In genomic region chr11:64566915-64567882, GRCh38 we compare ENCODE assay signal across 10 cellular contexts. TPM values are rescaled to one million over a fixed set of nuclear protein-coding genes. Genes with fewer than 3 reads are reported as not detected.
DNase-seq lines count a peak whose midpoint lies in the region; ATAC-seq and TF ChIP-seq lines count a peak whose summit lies in the region.
"Had no signal": no experiment of that assay in that cellular context is flagged by ENCODE, and none has a peak within 500 bp of the region (broad histone marks: within the 10 kb centered on the region; RNA-seq: fewer than 3 reads in every experiment).

No MANE protein-coding gene starts in this region.

- intact Hi-C loops in activated T-helper 2 cell treated with anti-CD3 and anti-CD28 coated beads, Interferon-gamma antibody, Interleukin-2, Interleukin-4, amounts not matched to agents 10 μg/mL and 5 μg/mL and 100 μg/mL, durations not matched to agents 14 hours and 24 hours and 36 hours (cut with micrococcal nuclease), result no loop called here
- intact Hi-C loops in testis (cut with DNase I; ENCODE audit: low total_unique reads), result no loop called here

- TF ChIP-seq POLR2A in testis (IDR thresholded peaks at IDR 0.05), result no peak

- WGBS in testis, 2 donors, result 64 to 68% methylated on average over 11 to 30 of the region's 30 CpGs

- H3K4me1 Mint-ChIP-seq in activated T-helper 2 cell treated with anti-CD3 and anti-CD28 coated beads, Interferon-gamma antibody, Interleukin-2, Interleukin-4, amounts not matched to agents 10 μg/mL and 5 μg/mL and 100 μg/mL, durations not matched to agents 14 hours and 24 hours and 36 hours (ENCODE audit: low read depth), result peaks cover 4% of the 10 kb centered on the region

- no peak overlapping the region for H3K4me3 Mint-ChIP-seq in activated T-helper 2 cell treated with anti-CD3 and anti-CD28 coated beads, Interferon-gamma antibody, Interleukin-2, Interleukin-4, amounts not matched to agents 10 μg/mL and 5 μg/mL and 100 μg/mL, durations not matched to agents 14 hours and 24 hours and 36 hours (ENCODE audit: low read depth)
- H3K4me3 Mint-ChIP-seq: activated naive CD8-positive, alpha-beta T cell treated with anti-CD3 and anti-CD28 coated beads, Interleukin-2, amount 50 U/mL, for 24 hours had no signal

- H3K4me1 ChIP-seq in testis, result peaks cover 24% of the 10 kb centered on the region

- DNase-seq in activated naive CD4-positive, alpha-beta T cell treated with anti-CD3 and anti-CD28 coated beads, Interleukin-2, amount 50 U/mL, for 72 hours (ENCODE audit: low spot score in 2 of 2), result no peak
- no peak for DNase-seq in activated naive CD4-positive, alpha-beta T cell treated with Interleukin-2 at 50 U/mL for 16 hours
- no peak for DNase-seq in activated T-helper 2 cell treated with anti-CD3 and anti-CD28 coated beads, Interferon-gamma antibody, Interleukin-2, Interleukin-4, amounts not matched to agents 10 μg/mL and 5 μg/mL and 100 μg/mL, durations not matched to agents 14 hours and 24 hours and 36 hours (ENCODE audit: low spot score)
- no peak for DNase-seq in left lobe of liver (ENCODE audit: low spot score)
- no peak for DNase-seq in testis
- no peak for DNase-seq in putamen (ENCODE audit: low spot score)

- peak overlapping the region; percentile 8 to 84 for H3K27ac Mint-ChIP-seq in activated naive CD4-positive, alpha-beta T cell treated with anti-CD3 and anti-CD28 coated beads, Interleukin-2, amount 50 U/mL, for 72 hours
- H3K27ac Mint-ChIP-seq in activated T-helper 2 cell treated with anti-CD3 and anti-CD28 coated beads, Interferon-gamma antibody, Interleukin-2, Interleukin-4, amounts not matched to agents 10 μg/mL and 5 μg/mL and 100 μg/mL, durations not matched to agents 14 hours and 24 hours and 36 hours, result peak overlapping the region; percentile 24
- H3K27ac Mint-ChIP-seq: activated naive CD8-positive, alpha-beta T cell treated with anti-CD3 and anti-CD28 coated beads, Interleukin-2, amount 50 U/mL, for 24 hours had no signal

- no peaks in the 10 kb centered on the region for H3K9me3 ChIP-seq in testis

- no peaks in the 10 kb centered on the region for H3K27me3 Mint-ChIP-seq in activated T-helper 2 cell treated with anti-CD3 and anti-CD28 coated beads, Interferon-gamma antibody, Interleukin-2, Interleukin-4, amounts not matched to agents 10 μg/mL and 5 μg/mL and 100 μg/mL, durations not matched to agents 14 hours and 24 hours and 36 hours (ENCODE audit: low read depth)
- H3K27me3 Mint-ChIP-seq: activated naive CD8-positive, alpha-beta T cell treated with anti-CD3 and anti-CD28 coated beads, Interleukin-2, amount 50 U/mL, for 24 hours had no signal

- H3K4me3 ChIP-seq in testis, result peak overlapping the region in 1 of 2 donors; percentile 29

- TF ChIP-seq CTCF in testis (IDR thresholded peaks at IDR 0.05), result no peak

- H3K27ac ChIP-seq in testis, result peak overlapping the region; percentile 61 to 65

- H3K36me3 Mint-ChIP-seq in activated naive CD4-positive, alpha-beta T cell treated with anti-CD3 and anti-CD28 coated beads, Interleukin-2, amount 50 U/mL, for 72 hours, result no peaks in the 10 kb centered on the region
- H3K36me3 Mint-ChIP-seq in activated T-helper 2 cell treated with anti-CD3 and anti-CD28 coated beads, Interferon-gamma antibody, Interleukin-2, Interleukin-4, amounts not matched to agents 10 μg/mL and 5 μg/mL and 100 μg/mL, durations not matched to agents 14 hours and 24 hours and 36 hours (ENCODE audit: low read depth), result no peaks in the 10 kb centered on the region

- ATAC-seq in activated naive CD4-positive, alpha-beta T cell treated with anti-CD3 and anti-CD28 coated beads, Interleukin-2, amount 50 U/mL, for 72 hours, result peak in 1 of 2 donors; percentile 31
- peak; percentile 17 for ATAC-seq in left lobe of liver
- ATAC-seq in HG03095 (IDR thresholded peaks at IDR 0.05; ENCODE audit: unreplicated experiment), result no peak
- no peak for ATAC-seq in GM19395 (IDR thresholded peaks at IDR 0.05; ENCODE audit: unreplicated experiment)

- no peaks in the 10 kb centered on the region for H3K9me3 Mint-ChIP-seq in activated naive CD4-positive, alpha-beta T cell treated with anti-CD3 and anti-CD28 coated beads, Interleukin-2, amount 50 U/mL, for 72 hours
- H3K9me3 Mint-ChIP-seq in activated T-helper 2 cell treated with anti-CD3 and anti-CD28 coated beads, Interferon-gamma antibody, Interleukin-2, Interleukin-4, amounts not matched to agents 10 μg/mL and 5 μg/mL and 100 μg/mL, durations not matched to agents 14 hours and 24 hours and 36 hours, result no peaks in the 10 kb centered on the region
- H3K9me3 Mint-ChIP-seq: activated naive CD8-positive, alpha-beta T cell treated with anti-CD3 and anti-CD28 coated beads, Interleukin-2, amount 50 U/mL, for 24 hours had no signal

- no peaks in the 10 kb centered on the region for H3K36me3 ChIP-seq in testis (ENCODE audit: low read depth, missing control alignments)

- H3K27me3 ChIP-seq in testis, result no peaks in the 10 kb centered on the region

RNA-seq across cellular contexts. Expression of gene SLC22A11, which starts 11.5 kb away (rescaled TPM):
- not detected for total RNA-seq in activated naive CD4-positive, alpha-beta T cell treated with anti-CD3 and anti-CD28 coated beads, Interleukin-2, amount 50 U/mL, for 72 hours
- total RNA-seq in activated T-helper 2 cell treated with anti-CD3 and anti-CD28 coated beads, Interferon-gamma antibody, Interleukin-2, Interleukin-4, amounts not matched to agents 10 μg/mL and 5 μg/mL and 100 μg/mL, durations not matched to agents 14 hours and 24 hours and 36 hours, result not detected in 2 replicates
- total RNA-seq in left lobe of liver, result 0.13 TPM
- total RNA-seq in testis, result 1 to 10 TPM in 1 of 2 donors, under 1 TPM in 1; 0.63 to 1.2 TPM
- 1.7 TPM for polyA plus RNA-seq in testis (ENCODE audit: insufficient read depth, low read depth, low replicate concordance)
- total RNA-seq: omental fat pad had no signal

RNA-seq across cellular contexts. Expression of gene SLC22A12, which starts 23.8 kb away (rescaled TPM):
- not detected for total RNA-seq in activated naive CD4-positive, alpha-beta T cell treated with anti-CD3 and anti-CD28 coated beads, Interleukin-2, amount 50 U/mL, for 72 hours
- not detected in 2 replicates for total RNA-seq in activated T-helper 2 cell treated with anti-CD3 and anti-CD28 coated beads, Interferon-gamma antibody, Interleukin-2, Interleukin-4, amounts not matched to agents 10 μg/mL and 5 μg/mL and 100 μg/mL, durations not matched to agents 14 hours and 24 hours and 36 hours
- total RNA-seq in left lobe of liver (not detected), testis (not detected)
- polyA plus RNA-seq in testis (ENCODE audit: insufficient read depth, low read depth, low replicate concordance), result not detected
